Comparison of ENCODE assay signal across 22 cellular contexts in the genomic region with DNA sequence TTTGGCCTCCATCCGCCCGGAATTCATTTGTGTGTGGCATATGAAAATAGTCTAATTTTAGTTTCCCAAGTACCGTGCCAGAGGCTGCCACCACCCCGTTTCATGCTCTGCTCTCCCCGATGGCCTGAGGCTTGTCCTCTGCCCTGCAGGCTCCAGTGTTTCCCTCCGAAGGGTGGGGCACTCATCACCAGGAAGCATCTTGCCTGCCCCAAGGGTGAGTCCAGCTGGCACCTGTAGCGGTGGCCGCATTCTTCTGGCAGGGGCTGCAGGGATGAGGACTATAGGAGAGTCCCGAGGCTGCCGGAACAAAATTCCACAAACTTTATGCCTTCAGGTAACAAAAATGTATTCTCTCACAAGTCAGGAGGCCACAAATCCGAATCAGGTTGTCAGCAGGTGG. TPM values are rescaled to one million over a fixed set of nuclear protein-coding genes. Genes with fewer than 3 reads are reported as not detected.
DNase-seq lines count a peak whose midpoint lies in the region; ATAC-seq and TF ChIP-seq lines count a peak whose summit lies in the region.
"Had no signal": no experiment of that assay in that cellular context is flagged by ENCODE, and none has a peak within 500 bp of the region (broad histone marks: within the 10 kb centered on the region; RNA-seq: fewer than 3 reads in every experiment).

No MANE protein-coding gene starts in this region.

- no peak overlapping the region for H2BK5ac ChIP-seq in IMR-90 (ENCODE audit: low read depth, low read length, poor library complexity, severe bottlenecking)

- POLR2A ChIA-PET in IMR-90 (lab: Charles Lee; ENCODE audit: unreplicated experiment) (no interaction called here), OCI-LY7 (lab: Charles Lee) (no interaction called here)

- H3K27ac ChIP-seq in IMR-90 (ENCODE audit: insufficient read depth, low read length) = no peak overlapping the region
- H3K27ac ChIP-seq in OCI-LY7 (ENCODE audit: low read depth, low read length, poor library complexity, severe bottlenecking) = no peak overlapping the region

- no peaks in the 10 kb centered on the region for H3K36me3 ChIP-seq in IMR-90 (ENCODE audit: control insufficient read depth, insufficient read depth, low read length)
- H3K36me3 ChIP-seq in OCI-LY7 (ENCODE audit: insufficient read depth, low read length) = no peaks in the 10 kb centered on the region
- H3K36me3 ChIP-seq: BE2C had no signal

- no peak overlapping the region for H4K91ac ChIP-seq in IMR-90 (ENCODE audit: insufficient read depth, low read depth, low read length)

- H3K23ac ChIP-seq in IMR-90 (ENCODE audit: low read depth, low read length) = no peak overlapping the region

- no peak overlapping the region for H2BK120ac ChIP-seq in IMR-90 (ENCODE audit: low read depth, low read length)

- no peak overlapping the region for H3K4ac ChIP-seq in IMR-90 (ENCODE audit: low read depth, low read length)

- H4K5ac ChIP-seq in IMR-90 (ENCODE audit: low read depth, low read length) = no peak overlapping the region

- H3K9me3 ChIP-seq in IMR-90 (ENCODE audit: control insufficient read depth, insufficient read depth, low read length) = peaks cover 3% of the 10 kb centered on the region; the same call in 1 of the 2 replicates
- H3K9me3 ChIP-seq in OCI-LY7 (ENCODE audit: low read length) = no peaks in the 10 kb centered on the region
- H3K9me3 ChIP-seq: BE2C had no signal

- H2BK15ac ChIP-seq in IMR-90 (ENCODE audit: low read depth, low read length) = no peak overlapping the region

- dilution Hi-C loops in IMR-90 (cut with HindIII; ENCODE audit: low sequenced_read_pairs, unreplicated experiment) = no loop called here

- no peak overlapping the region for H3K9ac ChIP-seq in IMR-90 (ENCODE audit: low read depth, low read length)

- no peak for TF ChIP-seq RAD21 in IMR-90 (IDR thresholded peaks at IDR 0.05; ENCODE audit: low read length)

- H4K20me1 ChIP-seq in IMR-90 (ENCODE audit: insufficient read depth, low read length) = no peaks in the 10 kb centered on the region
- H4K20me1 ChIP-seq in OCI-LY7 (ENCODE audit: insufficient read depth, low read length) = no peaks in the 10 kb centered on the region

- CTCF ChIA-PET in IMR-90 (lab: Yijun Ruan, JAX) (no interaction called here), OCI-LY7 (lab: Charles Lee; ENCODE audit: unreplicated experiment) (no interaction called here)

- H3K4me3 ChIP-seq in IMR-90 (ENCODE audit: insufficient read depth, low read depth, low read length) (no peak overlapping the region), OCI-LY7 (ENCODE audit: low read depth, low read length, poor library complexity, severe bottlenecking) (no peak overlapping the region)

- TF ChIP-seq CTCF in IMR-90 (conservative IDR thresholded peaks at IDR 0.05; ENCODE audit: low read depth, low read length) (no peak), OCI-LY7 (conservative IDR thresholded peaks at IDR 0.05; ENCODE audit: low read length) (no peak)

- H4K8ac ChIP-seq in IMR-90 (ENCODE audit: low read depth in 2 of 2, low read length in 2 of 2) = no peak overlapping the region

- H3K9me2 ChIP-seq in OCI-LY7 (ENCODE audit: insufficient read depth, low read length) = no peaks in the 10 kb centered on the region

- BruUV-seq in IMR-90 (replicated peaks; lab: Mats Ljungman, UMichigan) = no TSS peak
- no TSS peak for BruUV-seq in OCI-LY7 (replicated peaks; lab: Mats Ljungman, UMichigan)

- H3K18ac ChIP-seq in IMR-90 (ENCODE audit: low read depth, low read length) = no peak overlapping the region

- 90% methylated on average over 2 of the region's 11 CpGs; no CpG with 5 or more reads in 1 of the 2 experiments for WGBS in IMR-90 (ENCODE audit: extremely low coverage in 2 of 2, insufficient read length in 1 of 2), 2 experiments

- H3K9me1 ChIP-seq in IMR-90 (ENCODE audit: insufficient read depth, low read length) = no peaks in the 10 kb centered on the region; the same call in 1 of the 2 replicates

- in situ Hi-C loops in IMR-90 (cut with MboI; ENCODE audit: low sequenced_read_pairs) = no loop called here

- H3K56ac ChIP-seq in IMR-90 (ENCODE audit: extremely low read depth, insufficient read depth, low read length) = no peak overlapping the region

- ATAC-seq in IMR-90 (ENCODE audit: low read depth) = no peak
- ATAC-seq in left colon = peak; percentile 81
- ATAC-seq in left lobe of liver = no peak
- ATAC-seq: HCT116, HepG2 had no signal

- DNase-seq in IMR-90 (no peak), OCI-LY7 (ENCODE audit: low spot score) (no peak), left colon (peak; percentile 46), SIG-M5 treated with dmso at 0.1 percent for 504 hours (lab: John Stamatoyannopoulos, UW; ENCODE audit: unreplicated experiment) (no peak), left lobe of liver (ENCODE audit: low spot score) (no peak), NCI-H2196 (lab: John Stamatoyannopoulos, UW; ENCODE audit: unreplicated experiment) (no peak)
- no peak for DNase-seq in activated T-cell treated with anti-CD3 and anti-CD28 coated beads, Interleukin-2, amount 50 U/mL, for 48 hours
- DNase-seq: ACHN; BE2C; C1 segment of cervical spinal cord; CD4-positive, CD25-positive, alpha-beta regulatory T cell; CD8-positive, alpha-beta memory T cell; COR-L47; DMS 273 treated with DMSO at 0.1 percent for 48 hours; DMS53; DND-41; GDM1; GOT3; H7; HFFc6 had no signal

- H2AFZ ChIP-seq in IMR-90 (replicated peaks; ENCODE audit: low read length, poor library complexity) (peak overlapping the region; percentile 41), OCI-LY7 (ENCODE audit: low read length) (peak overlapping the region; percentile 39; the same call in 1 of the 2 replicates)

- H3K14ac ChIP-seq in IMR-90 (replicated peaks; ENCODE audit: low read depth, low read length) = no peak overlapping the region

- H2AK9ac ChIP-seq in IMR-90 (replicated peaks; ENCODE audit: low read depth, low read length, poor library complexity) = no peak overlapping the region

- no peak for TF ChIP-seq POLR2A in IMR-90 (IDR thresholded peaks at IDR 0.05; ENCODE audit: low read depth, low read length)

- H3K4me1 ChIP-seq in IMR-90 (ENCODE audit: control insufficient read depth, insufficient read depth, low read length) (no peaks in the 10 kb centered on the region), OCI-LY7 (ENCODE audit: insufficient read depth, low read length, poor library complexity, severe bottlenecking) (peaks cover 28% of the 10 kb centered on the region)
- H3K4me1 ChIP-seq: BE2C had no signal

- no peaks in the 10 kb centered on the region for H3K27me3 ChIP-seq in IMR-90 (ENCODE audit: control insufficient read depth, insufficient read depth, low read length)
- H3K27me3 ChIP-seq: BE2C had no signal

- H3K79me2 ChIP-seq in OCI-LY7 (ENCODE audit: insufficient read depth, low read depth, low read length) = no peaks in the 10 kb centered on the region

- H2AK5ac ChIP-seq in IMR-90 (ENCODE audit: low read depth, low read length) = no peak overlapping the region

- H3K79me1 ChIP-seq in IMR-90 (ENCODE audit: low read depth in 1 of 2, low read length in 2 of 2) = no peaks in the 10 kb centered on the region

- no peak overlapping the region for H2BK20ac ChIP-seq in IMR-90 (ENCODE audit: low read depth, low read length)

- H3K4me2 ChIP-seq in IMR-90 (ENCODE audit: low read depth, low read length) = no peak overlapping the region
- H3K4me2 ChIP-seq in OCI-LY7 (ENCODE audit: low read length) = peak overlapping the region; percentile 43; the same call in 1 of the 2 replicates

- intact Hi-C loops in IMR-90 (cut with micrococcal nuclease) (no loop called here), OCI-LY7 (cut with micrococcal nuclease; ENCODE audit: unreplicated experiment) (no loop called here), left colon (cut with DNase I, micrococcal nuclease) (no loop called here)

TF ChIP-seq in IMR-90, 13 proteins besides CTCF, POLR2A, EP300 and RAD21:
- TF ChIP-seq RFX5 (IDR thresholded peaks at IDR 0.05; ENCODE audit: low read depth, low read length) (no peak), NFE2L2 (IDR thresholded peaks at IDR 0.05; ENCODE audit: low read depth, low read length) (no peak), ELK1 (IDR thresholded peaks at IDR 0.05; ENCODE audit: borderline replicate concordance, low read depth, low read length) (no peak), SMC3 (IDR thresholded peaks at IDR 0.05; ENCODE audit: low read depth, low read length) (no peak), FOS (IDR thresholded peaks at IDR 0.05; ENCODE audit: low read depth, low read length) (no peak), BHLHE40 (IDR thresholded peaks at IDR 0.05; ENCODE audit: low read depth, low read length) (no peak), RCOR1 (IDR thresholded peaks at IDR 0.05; ENCODE audit: insufficient replicate concordance, low read length) (no peak), MAFK (IDR thresholded peaks at IDR 0.05; ENCODE audit: low read depth, low read length) (no peak)
TF ChIP-seq in IMR-90: peak in this region for 0.

RNA-seq across cellular contexts. Expression of gene CMIP, which starts 23.1 kb away (rescaled TPM):
- total RNA-seq in IMR-90 (2012; rRNA removed) = 3.2 and 3.9 TPM in 2 replicates
- polyA plus RNA-seq in IMR-90 (2012; rRNA removed) = 10.2 and 11.6 TPM in 2 replicates
- polyA plus RNA-seq in IMR-90 (2012; cell fraction: cytosol; rRNA removed) = 9.7 and 13.7 TPM in 2 replicates
- 12.7 and 18.3 TPM in 2 replicates for polyA plus RNA-seq in IMR-90 (2012; cell fraction: nucleus; rRNA removed; ENCODE audit: low replicate concordance)
- total RNA-seq in OCI-LY7 (2014; rRNA removed; shearing (Covaris generic)) = 15.4 and 22.6 TPM in 2 replicates
- total RNA-seq in OCI-LY7 (2022) = 67.5 and 70.3 TPM in 2 replicates
- total RNA-seq in left colon = 10 to 100 TPM; 81.8 to 84.5 TPM
- total RNA-seq in left lobe of liver = 15.4 TPM

Comparison
In these comparisons a context has a peak if more than half of its experiments do, and no peak if none do; other contexts are left out.
1. DNase-seq: peak in left colon (2 of 2); none in IMR-90 (single experiment), OCI-LY7 (single experiment), SIG-M5 treated with dmso at 0.1 percent for 504 hours (single experiment), left lobe of liver (single experiment), NCI-H2196 (single experiment) and activated T-cell treated with anti-CD3 and anti-CD28 coated beads, Interleukin-2, amount 50 U/mL, for 48 hours (0 of 2).